In the genomic region with DNA sequence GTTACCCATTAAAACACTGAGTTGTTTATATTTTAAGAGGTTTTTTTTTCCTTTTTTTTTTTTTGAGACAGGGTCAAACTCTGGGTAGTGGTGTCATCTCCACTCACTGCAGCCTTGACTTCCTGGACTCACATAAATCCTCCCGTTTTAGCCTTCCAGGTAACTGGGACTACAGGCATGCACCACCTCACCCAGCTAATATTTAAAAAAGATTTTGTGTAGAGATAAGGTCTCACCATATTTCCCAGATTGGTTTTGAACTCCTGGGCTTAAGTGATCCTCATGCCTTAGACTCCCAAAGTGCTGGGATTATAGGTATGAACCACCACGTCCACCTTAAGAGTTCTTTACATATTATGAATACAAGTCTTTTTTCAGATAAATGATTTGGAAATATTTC, we compare ENCODE assay signal across 6 cellular contexts.
"Had no signal": no experiment of that assay in that cellular context is flagged by ENCODE, and none has a peak within 500 bp of the region (broad histone marks: within the 10 kb centered on the region; RNA-seq: fewer than 3 reads in every experiment).

No MANE protein-coding gene starts in this region.

- H3K4me3 ChIP-seq: GM12878 had no signal

- FAIRE-seq: G401.6, GM12878, GM12891, GM12892 had no signal

- ATAC-seq: GM12878 had no signal

- DNase-seq: GDM1, GF-D8 had no signal
